Comparison of ENCODE assay signal across 8 cellular contexts in the genomic region with DNA sequence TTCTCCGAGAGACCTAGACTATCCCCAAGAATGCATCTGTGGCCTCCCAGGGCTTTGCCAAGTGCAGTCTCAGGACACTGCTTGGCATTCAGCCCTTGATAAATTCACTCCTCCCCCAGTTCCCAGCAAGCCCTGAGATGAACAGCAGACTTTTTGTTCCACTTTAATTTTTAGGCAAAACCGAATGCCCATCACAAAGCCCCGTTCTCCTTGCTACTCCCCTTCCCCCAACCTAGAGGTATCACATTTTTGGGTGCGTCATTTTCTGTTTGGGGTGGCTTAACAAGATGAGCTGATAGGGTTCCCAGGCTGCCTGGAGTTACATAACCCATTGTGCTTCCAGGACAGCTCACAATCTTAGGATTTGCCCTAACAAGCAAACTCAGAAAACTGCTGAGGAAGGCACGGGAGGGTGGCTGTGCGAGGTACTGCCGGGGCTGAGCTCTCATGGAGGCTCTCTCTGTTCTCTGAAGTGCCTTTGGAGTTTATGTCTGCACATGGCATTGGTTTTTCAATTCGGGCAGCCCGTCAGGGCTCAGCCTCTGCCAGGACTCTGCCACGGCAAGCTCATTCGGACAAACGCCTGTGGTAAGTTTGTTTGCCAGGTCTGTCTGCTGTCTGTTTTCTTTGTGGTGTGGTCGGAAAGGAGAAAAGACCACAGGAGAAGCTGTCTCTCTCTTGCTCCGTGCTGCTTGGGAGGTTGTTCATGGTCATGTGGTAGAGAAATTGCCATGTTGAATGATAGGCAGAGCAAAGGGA. TPM values are rescaled to one million over a fixed set of nuclear protein-coding genes. Genes with fewer than 3 reads are reported as not detected.
DNase-seq lines count a peak whose midpoint lies in the region; ATAC-seq and TF ChIP-seq lines count a peak whose summit lies in the region.

A gene with protein sequence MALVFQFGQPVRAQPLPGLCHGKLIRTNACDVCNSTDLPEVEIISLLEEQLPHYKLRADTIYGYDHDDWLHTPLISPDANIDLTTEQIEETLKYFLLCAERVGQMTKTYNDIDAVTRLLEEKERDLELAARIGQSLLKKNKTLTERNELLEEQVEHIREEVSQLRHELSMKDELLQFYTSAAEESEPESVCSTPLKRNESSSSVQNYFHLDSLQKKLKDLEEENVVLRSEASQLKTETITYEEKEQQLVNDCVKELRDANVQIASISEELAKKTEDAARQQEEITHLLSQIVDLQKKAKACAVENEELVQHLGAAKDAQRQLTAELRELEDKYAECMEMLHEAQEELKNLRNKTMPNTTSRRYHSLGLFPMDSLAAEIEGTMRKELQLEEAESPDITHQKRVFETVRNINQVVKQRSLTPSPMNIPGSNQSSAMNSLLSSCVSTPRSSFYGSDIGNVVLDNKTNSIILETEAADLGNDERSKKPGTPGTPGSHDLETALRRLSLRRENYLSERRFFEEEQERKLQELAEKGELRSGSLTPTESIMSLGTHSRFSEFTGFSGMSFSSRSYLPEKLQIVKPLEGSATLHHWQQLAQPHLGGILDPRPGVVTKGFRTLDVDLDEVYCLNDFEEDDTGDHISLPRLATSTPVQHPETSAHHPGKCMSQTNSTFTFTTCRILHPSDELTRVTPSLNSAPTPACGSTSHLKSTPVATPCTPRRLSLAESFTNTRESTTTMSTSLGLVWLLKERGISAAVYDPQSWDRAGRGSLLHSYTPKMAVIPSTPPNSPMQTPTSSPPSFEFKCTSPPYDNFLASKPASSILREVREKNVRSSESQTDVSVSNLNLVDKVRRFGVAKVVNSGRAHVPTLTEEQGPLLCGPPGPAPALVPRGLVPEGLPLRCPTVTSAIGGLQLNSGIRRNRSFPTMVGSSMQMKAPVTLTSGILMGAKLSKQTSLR (plus strand): TSS at position 385 of the 759 bp plus-strand sequence. CDS start 113 bp downstream, at position 498.

- intact Hi-C loops in Panc1 (cut with micrococcal nuclease; ENCODE audit: unreplicated experiment): no loop called here

- H3K4me3 Mint-ChIP-seq in naive thymus-derived CD8-positive, alpha-beta T cell: peak within 1 kb of the TSS in 2 of 10 donors; percentile 5 to 24

- in situ Hi-C loops in Panc1 (cut with HindIII; ENCODE audit: low pct_unique_long_range_greater_than_20kb, low sequenced_read_pairs): no loop called here

- no peaks in the 10 kb centered on the region for H3K9me3 Mint-ChIP-seq in naive thymus-derived CD8-positive, alpha-beta T cell

- H3K36me3 Mint-ChIP-seq in naive thymus-derived CD8-positive, alpha-beta T cell: peaks cover 0 to 56% (median 22%) of the 10 kb centered on the region in 3 donors

- POLR2A ChIA-PET in Panc1 (lab: Charles Lee): no interaction called here
- POLR2A ChIA-PET in naive thymus-derived CD8-positive, alpha-beta T cell (lab: Charles Lee): no interaction called here

- no peak within 1 kb of the TSS for H2AFZ ChIP-seq in ACC112 (ENCODE audit: low read length, unreplicated experiment)

- DNase-seq in Panc1 (ENCODE audit: low read depth, low spot score): no peak
- no peak for DNase-seq in epithelial cell of proximal tubule (ENCODE audit: low read depth)
- no peak for DNase-seq in naive thymus-derived CD8-positive, alpha-beta T cell
- no peak for DNase-seq in inferior parietal cortex (ENCODE audit: extremely low spot score)
- DNase-seq in germinal center (ENCODE audit: low spot score): no peak
- no peak for DNase-seq in UCSD-AML1 (lab: John Stamatoyannopoulos, UW; ENCODE audit: unreplicated experiment)
- DNase-seq in WERI-Rb-1: no peak

- CTCF ChIA-PET in Panc1 (lab: Charles Lee): no interaction called here

- peaks cover 22 to 47% (median 30%) of the 10 kb centered on the region in 4 donors for H3K4me1 Mint-ChIP-seq in naive thymus-derived CD8-positive, alpha-beta T cell

- H3K4me1 ChIP-seq in ACC112 (ENCODE audit: control insufficient read depth, insufficient read depth, low read length, unreplicated experiment) (peaks cover 13% of the 10 kb centered on the region), Panc1 (ENCODE audit: control insufficient read depth, insufficient read depth, low read length) (no peaks in the 10 kb centered on the region; the same call in 1 of the 2 replicates)

- no TSS peak for BruUV-seq in Panc1 (replicated peaks; lab: Mats Ljungman, UMichigan)

- no peaks in the 10 kb centered on the region for H3K9me3 ChIP-seq in Panc1 (ENCODE audit: control insufficient read depth, insufficient read depth, low read depth, low read length)
- no peaks in the 10 kb centered on the region for H3K9me3 ChIP-seq in WERI-Rb-1 (ENCODE audit: severe bottlenecking)

- H3K27ac ChIP-seq in ACC112 (ENCODE audit: low read depth, low read length) (peak within 1 kb of the TSS; percentile 60), Panc1 (ENCODE audit: low read length) (0 out of 2 replicates have a peak within 1 kb of the TSS, but pooled peaks have one; percentile 23), WERI-Rb-1 (no peak within 1 kb of the TSS)

- H3K36me3 ChIP-seq in ACC112 (ENCODE audit: insufficient read depth, low read length): 0 out of 2 replicates have a peak, but pooled peaks cover 4% of the 10 kb centered on the region
- H3K36me3 ChIP-seq in Panc1 (ENCODE audit: control insufficient read depth, insufficient read depth, low read length): peaks cover 2% of the 10 kb centered on the region; the same call in 1 of the 2 replicates
- H3K36me3 ChIP-seq in WERI-Rb-1: peaks cover 46% of the 10 kb centered on the region

- no peaks in the 10 kb centered on the region for H3K27me3 ChIP-seq in ACC112 (ENCODE audit: insufficient read depth, low read length)
- no peaks in the 10 kb centered on the region for H3K27me3 ChIP-seq in Panc1 (ENCODE audit: control insufficient read depth, insufficient read depth, low read length)
- no peaks in the 10 kb centered on the region for H3K27me3 ChIP-seq in WERI-Rb-1 (ENCODE audit: insufficient read depth, low read depth, severe bottlenecking)

- H3K79me2 ChIP-seq in ACC112 (ENCODE audit: control insufficient read depth, insufficient read depth, low read length, unreplicated experiment): peaks cover 4% of the 10 kb centered on the region

- no peak for ATAC-seq in Panc1
- no peak for ATAC-seq in naive thymus-derived CD8-positive, alpha-beta T cell

- TF ChIP-seq CTCF in Panc1 (IDR thresholded peaks at IDR 0.05) (no peak), epithelial cell of proximal tubule (conservative IDR thresholded peaks at IDR 0.05; ENCODE audit: low read depth, low read length) (no peak), WERI-Rb-1 (IDR thresholded peaks at IDR 0.05; ENCODE audit: low read depth, low read length) (no peak)

- peak within 1 kb of the TSS in 7 of 10 donors; percentile 9 to 79 (median 58) for H3K27ac Mint-ChIP-seq in naive thymus-derived CD8-positive, alpha-beta T cell

- H3K4me3 ChIP-seq in ACC112 (ENCODE audit: low read depth, low read length) (peak within 1 kb of the TSS; percentile 49), Panc1 (ENCODE audit: low read depth in 2 of 2, low read length in 2 of 2) (no peak within 1 kb of the TSS), epithelial cell of proximal tubule (ENCODE audit: low read depth, low read length) (no peak within 1 kb of the TSS), WERI-Rb-1 (ENCODE audit: low read depth, low read length) (no peak within 1 kb of the TSS)

- no peaks in the 10 kb centered on the region for H3K27me3 Mint-ChIP-seq in naive thymus-derived CD8-positive, alpha-beta T cell

RNA-seq across cellular contexts. Expression of the gene that starts here (rescaled TPM):
- total RNA-seq in Panc1 (2021; ENCODE audit: unreplicated experiment): 38.4 TPM
- polyA plus RNA-seq in Panc1 (2012; ENCODE audit: insufficient read length): 36.8 TPM
- 22.4 and 23.8 TPM in 2 replicates for total RNA-seq in epithelial cell of proximal tubule
- 10 to 100 TPM; 18.8 to 19.1 TPM for total RNA-seq in naive thymus-derived CD8-positive, alpha-beta T cell
- 1 to 10 TPM; 4.3 to 8.3 (median 4.8) TPM for polyA plus RNA-seq in naive thymus-derived CD8-positive, alpha-beta T cell
